1 cellular context compared by ENCODE assay signal in genomic region chr17:72619976-72620650, GRCh38.
TF ChIP-seq lines count a peak whose summit lies in the region.

No MANE protein-coding gene starts in this region.

TF ChIP-seq in SK-N-SH, 30 proteins besides CTCF, POLR2A, EP300 and RAD21 (continued from another document):
- TF ChIP-seq, protein P1, sequence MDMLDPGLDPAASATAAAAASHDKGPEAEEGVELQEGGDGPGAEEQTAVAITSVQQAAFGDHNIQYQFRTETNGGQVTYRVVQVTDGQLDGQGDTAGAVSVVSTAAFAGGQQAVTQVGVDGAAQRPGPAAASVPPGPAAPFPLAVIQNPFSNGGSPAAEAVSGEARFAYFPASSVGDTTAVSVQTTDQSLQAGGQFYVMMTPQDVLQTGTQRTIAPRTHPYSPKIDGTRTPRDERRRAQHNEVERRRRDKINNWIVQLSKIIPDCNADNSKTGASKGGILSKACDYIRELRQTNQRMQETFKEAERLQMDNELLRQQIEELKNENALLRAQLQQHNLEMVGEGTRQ (IDR thresholded peaks at IDR 0.05; ENCODE audit: borderline replicate concordance, low read depth, low read length) = no peak
- TF ChIP-seq FOXJ3 (CRISPR knock-in tag; IDR thresholded peaks at IDR 0.05) (no peak), RFX5 (IDR thresholded peaks at IDR 0.05; ENCODE audit: low read length) (no peak)
